Comparison of ENCODE assay signal across 8 cellular contexts in the genomic region with DNA sequence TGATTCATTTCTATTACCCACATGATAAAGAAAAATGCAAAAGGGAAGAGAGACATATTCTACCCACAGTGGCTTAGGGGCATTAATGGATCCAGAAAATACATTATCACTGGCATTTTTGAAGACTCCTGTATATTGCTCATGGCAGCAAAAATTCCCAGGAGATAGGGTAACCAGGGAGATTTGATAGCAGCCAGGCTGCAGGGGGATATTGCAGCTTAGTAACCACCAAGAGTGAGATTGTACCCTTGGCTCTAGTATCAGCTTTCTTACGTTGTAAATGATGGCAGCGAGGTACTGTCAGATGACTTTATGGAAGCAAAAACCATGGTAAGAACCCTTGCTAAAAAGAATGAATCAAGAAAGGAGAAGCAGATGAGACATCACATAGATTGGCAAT. TPM values are rescaled to one million over a fixed set of nuclear protein-coding genes. Genes with fewer than 3 reads are reported as not detected.
"Had no signal": no experiment of that assay in that cellular context is flagged by ENCODE, and none has a peak within 500 bp of the region (broad histone marks: within the 10 kb centered on the region; RNA-seq: fewer than 3 reads in every experiment).

No MANE protein-coding gene starts in this region.

- H3K36me3 ChIP-seq: HAP-1 had no signal

- H3K4me3 Mint-ChIP-seq: HFFc6 had no signal

- FAIRE-seq: HTR-8/SVneo, K562 had no signal

- H3K9me3 Mint-ChIP-seq: HFFc6 had no signal

- H3K27ac Mint-ChIP-seq: HFFc6 had no signal

- DNase-seq: GOT3, H7, HFFc6, IMR-90 had no signal

- H3K9me3 ChIP-seq: HAP-1 had no signal

- H3K4me3 ChIP-seq: HAP-1, K562 had no signal

- H3K4me1 ChIP-seq: HAP-1 had no signal

- ATAC-seq: HCT116, K562 had no signal

RNA-seq across cellular contexts. Expression of gene ALDH1A1, which starts 19.8 kb away (rescaled TPM):
- total RNA-seq: IMR-90 had no signal
- polyA plus RNA-seq: IMR-90 had no signal
